In genomic region chr1:222589462-222590302, GRCh38 we compare ENCODE assay signal across 1 cellular context.
TF ChIP-seq lines count a peak whose summit lies in the region.

TAF1A (minus strand) TSS chr1:222589933.

TF ChIP-seq in HepG2, 621 proteins besides CTCF, POLR2A, EP300 and RAD21 (continued from another document and continues in another):
- TF ChIP-seq PBX2 (CRISPR knock-in tag; IDR thresholded peaks at IDR 0.05) = no peak
- TF ChIP-seq ZNF160 (CRISPR knock-in tag; IDR thresholded peaks at IDR 0.05) = no peak
- TF ChIP-seq USF2 (IDR thresholded peaks at IDR 0.05; ENCODE audit: low read depth, low read length) = no peak
- TF ChIP-seq USF2 (CRISPR knock-in tag; IDR thresholded peaks at IDR 0.05; ENCODE audit: borderline replicate concordance) = no peak
- 0 out of 2 replicates have a peak, but pooled peaks have one; percentile 76 for TF ChIP-seq ZNF333 (CRISPR knock-in tag; IDR thresholded peaks at IDR 0.05; ENCODE audit: borderline replicate concordance)
- TF ChIP-seq TRIM24 (CRISPR knock-in tag; IDR thresholded peaks at IDR 0.05) = no peak
- no peak for TF ChIP-seq GFI1 (CRISPR knock-in tag; IDR thresholded peaks at IDR 0.05; ENCODE audit: borderline replicate concordance)
- peak; percentile 69 for TF ChIP-seq ZMYM4 (CRISPR knock-in tag; IDR thresholded peaks at IDR 0.05)
- peak; percentile 61; the same call in 1 of the 2 replicates for TF ChIP-seq ARID5B (CRISPR knock-in tag; IDR thresholded peaks at IDR 0.05)
- no peak for TF ChIP-seq UBTF (CRISPR knock-in tag; IDR thresholded peaks at IDR 0.05)
- TF ChIP-seq NRL (CRISPR knock-in tag; IDR thresholded peaks at IDR 0.05; ENCODE audit: borderline replicate concordance) = peak; percentile 40; the same call in 1 of the 2 replicates
- no peak for TF ChIP-seq ZNF576 (CRISPR knock-in tag; IDR thresholded peaks at IDR 0.05)
- no peak for TF ChIP-seq XBP1 (CRISPR knock-in tag; IDR thresholded peaks at IDR 0.05)
- no peak for TF ChIP-seq ZSCAN20 (CRISPR knock-in tag; IDR thresholded peaks at IDR 0.05; ENCODE audit: borderline replicate concordance)
- TF ChIP-seq HNF1A (IDR thresholded peaks at IDR 0.05; ENCODE audit: low read depth) = no peak
- no peak for TF ChIP-seq HNF1A (CRISPR knock-in tag; IDR thresholded peaks at IDR 0.05; ENCODE audit: borderline replicate concordance)
- no peak for TF ChIP-seq GLMP (CRISPR knock-in tag; IDR thresholded peaks at IDR 0.05; ENCODE audit: borderline replicate concordance)
- 0 out of 2 replicates have a peak, but pooled peaks have one; percentile 5 for TF ChIP-seq SMC3 (IDR thresholded peaks at IDR 0.05; ENCODE audit: low read length)
- no peak for TF ChIP-seq CEBPZ (IDR thresholded peaks at IDR 0.05; ENCODE audit: low read length)
- TF ChIP-seq HOXA5 (CRISPR knock-in tag; IDR thresholded peaks at IDR 0.05) = peak; percentile 78
- no peak for TF ChIP-seq HHEX (CRISPR knock-in tag; IDR thresholded peaks at IDR 0.05)
- peak; percentile 83 for TF ChIP-seq ZFY (CRISPR knock-in tag; IDR thresholded peaks at IDR 0.05)
- TF ChIP-seq DRAP1 (CRISPR knock-in tag; IDR thresholded peaks at IDR 0.05) = peak; percentile 63
- TF ChIP-seq CAMTA2 (CRISPR knock-in tag; IDR thresholded peaks at IDR 0.05; ENCODE audit: borderline replicate concordance) = 0 out of 2 replicates have a peak, but pooled peaks have one; percentile 47
- peak; percentile 42; the same call in 1 of the 2 replicates for TF ChIP-seq ZNF766 (CRISPR knock-in tag; IDR thresholded peaks at IDR 0.05; ENCODE audit: borderline replicate concordance)
- 0 out of 2 replicates have a peak, but pooled peaks have one; percentile 29 for TF ChIP-seq ZNF552 (CRISPR knock-in tag; IDR thresholded peaks at IDR 0.05; ENCODE audit: borderline replicate concordance)
- no peak for TF ChIP-seq ZNF782 (CRISPR knock-in tag; IDR thresholded peaks at IDR 0.05; ENCODE audit: borderline replicate concordance)
- TF ChIP-seq JARID2 (CRISPR knock-in tag; IDR thresholded peaks at IDR 0.05; ENCODE audit: insufficient replicate concordance) = no peak
- TF ChIP-seq MNT (IDR thresholded peaks at IDR 0.05) = no peak; the same call in 1 of the 2 replicates
- peak; percentile 96 for TF ChIP-seq GABPB1 (CRISPR knock-in tag; IDR thresholded peaks at IDR 0.05)
- TF ChIP-seq SMYD3 (CRISPR knock-in tag; IDR thresholded peaks at IDR 0.05) = peak; percentile 44; the same call in 1 of the 2 replicates
- 0 out of 2 replicates have a peak, but pooled peaks have one; percentile 54 for TF ChIP-seq THYN1 (CRISPR knock-in tag; IDR thresholded peaks at IDR 0.05; ENCODE audit: borderline replicate concordance, low read depth)
- TF ChIP-seq HNF1B (CRISPR knock-in tag; IDR thresholded peaks at IDR 0.05) = no peak
